Comparison of ENCODE assay signal across 8 cellular contexts in genomic region chr19:45798995-45799517, GRCh38. TPM values are rescaled to one million over a fixed set of nuclear protein-coding genes. Genes with fewer than 3 reads are reported as not detected.
DNase-seq lines count a peak whose midpoint lies in the region; ATAC-seq and TF ChIP-seq lines count a peak whose summit lies in the region.

No MANE protein-coding gene starts in this region.

- H3K27me3 Mint-ChIP-seq in CD8-positive, alpha-beta memory T cell = peaks cover 12 to 20% of the 10 kb centered on the region in 2 donors
- H3K27me3 Mint-ChIP-seq in activated T-cell treated with anti-CD3 and anti-CD28 coated beads, Interleukin-2, amount 50 U/mL, for 24 hours = peaks cover 59% of the 10 kb centered on the region

- peaks cover 11% of the 10 kb centered on the region for H3K27me3 ChIP-seq in CD8-positive, alpha-beta memory T cell (ENCODE audit: insufficient read depth, low read length, poor library complexity, severe bottlenecking)
- peaks cover 9% of the 10 kb centered on the region for H3K27me3 ChIP-seq in transverse colon

- DNase-seq in CD8-positive, alpha-beta memory T cell = peak; percentile 48 to 73 (median 57)
- DNase-seq in NOMO-1 treated with DMSO at 0.1 percent for 48 hours (lab: John Stamatoyannopoulos, UW; ENCODE audit: unreplicated experiment) (peak; percentile 25), fibroblast of peridontal ligament (ENCODE audit: extremely low read depth) (peak; percentile 93), nucleus accumbens (lab: John Stamatoyannopoulos, UW) (peak in 39 of 56 donors; percentile 7 to 61 (median 32)), transverse colon (peak; percentile 62)
- DNase-seq in activated T-cell treated with anti-CD3 and anti-CD28 coated beads, Interleukin-2, amount 50 U/mL, for 24 hours = peak; percentile 76

- 0 to 7% methylated on average over 2 to 10 of the region's 10 CpGs for WGBS in transverse colon (ENCODE audit: low coverage in 1 of 2), 2 donors

- peak; percentile 82 to 92 (median 87) for TF ChIP-seq CTCF in transverse colon (IDR thresholded peaks at IDR 0.05)

- no peak overlapping the region for H3K4me3 ChIP-seq in CD8-positive, alpha-beta memory T cell (ENCODE audit: low read length)
- H3K4me3 ChIP-seq in transverse colon = no peak overlapping the region

- H3K9me3 ChIP-seq in CD8-positive, alpha-beta memory T cell (ENCODE audit: low read length) = no peaks in the 10 kb centered on the region
- no peaks in the 10 kb centered on the region for H3K9me3 ChIP-seq in transverse colon

- H3K36me3 Mint-ChIP-seq in CD8-positive, alpha-beta memory T cell = no peaks in the 10 kb centered on the region
- no peaks in the 10 kb centered on the region for H3K36me3 Mint-ChIP-seq in activated T-cell treated with anti-CD3 and anti-CD28 coated beads, Interleukin-2, amount 50 U/mL, for 24 hours (ENCODE audit: low read depth)

- POLR2A ChIA-PET in CD8-positive, alpha-beta memory T cell (lab: Charles Lee) = interaction anchor here (0.6 to 2.8 kb wide), 4 partner anchors 29 to 700 kb away, joined by 4 to 36 read pairs (median 6); partner anchors contain the start of genes IRF2BP1 and SIX5

- no peak overlapping the region for H3K27ac ChIP-seq in CD8-positive, alpha-beta memory T cell (ENCODE audit: low read depth, low read length)
- H3K27ac ChIP-seq in transverse colon = no peak overlapping the region

- H3K4me3 Mint-ChIP-seq in CD8-positive, alpha-beta memory T cell = peak overlapping the region in 1 of 7 donors; percentile 17
- no peak overlapping the region for H3K4me3 Mint-ChIP-seq in activated T-cell treated with anti-CD3 and anti-CD28 coated beads, Interleukin-2, amount 50 U/mL, for 24 hours

- peaks cover 7 to 11% (median 9%) of the 10 kb centered on the region in 3 donors for H3K4me1 Mint-ChIP-seq in CD8-positive, alpha-beta memory T cell
- H3K4me1 Mint-ChIP-seq in activated T-cell treated with anti-CD3 and anti-CD28 coated beads, Interleukin-2, amount 50 U/mL, for 24 hours (ENCODE audit: low read depth) = peaks cover 7% of the 10 kb centered on the region

- CTCF ChIA-PET in CD8-positive, alpha-beta memory T cell (lab: Charles Lee) = interaction anchor here (0.6 to 15.3 kb wide), 16 partner anchors 10 to 91 kb away, joined by 3 to 182 read pairs (median 4); partner anchors contain the start of genes FBXO46 and SIX5

- H3K9me3 Mint-ChIP-seq in CD8-positive, alpha-beta memory T cell = no peaks in the 10 kb centered on the region
- H3K9me3 Mint-ChIP-seq in activated T-cell treated with anti-CD3 and anti-CD28 coated beads, Interleukin-2, amount 50 U/mL, for 24 hours = no peaks in the 10 kb centered on the region

- in situ Hi-C loops in transverse colon (cut with MboI; ENCODE audit: low pct_ligation_motif_present in 1 of 4, low pct_unique_long_range_greater_than_20kb in 1 of 4, low sequenced_read_pairs in 3 of 4) = no loop called here

- ATAC-seq in HG02642 (IDR thresholded peaks at IDR 0.05; ENCODE audit: poor library complexity, unreplicated experiment) (peak; percentile 58), GM18511 (IDR thresholded peaks at IDR 0.05; ENCODE audit: unreplicated experiment) (no peak)

- no peaks in the 10 kb centered on the region for H3K36me3 ChIP-seq in CD8-positive, alpha-beta memory T cell (ENCODE audit: insufficient read depth, low read length)
- H3K36me3 ChIP-seq in transverse colon = no peaks in the 10 kb centered on the region

- no peak for TF ChIP-seq POLR2A in transverse colon (IDR thresholded peaks at IDR 0.05)

- peak overlapping the region in 2 of 8 donors; percentile 24 to 25 for H3K27ac Mint-ChIP-seq in CD8-positive, alpha-beta memory T cell
- H3K27ac Mint-ChIP-seq in activated T-cell treated with anti-CD3 and anti-CD28 coated beads, Interleukin-2, amount 50 U/mL, for 24 hours = no peak overlapping the region

- H3K4me1 ChIP-seq in CD8-positive, alpha-beta memory T cell (ENCODE audit: insufficient read depth, low read length) = peaks cover 7% of the 10 kb centered on the region
- peaks cover 0 to 8% (median 5%) of the 10 kb centered on the region in 4 donors for H3K4me1 ChIP-seq in transverse colon

- intact Hi-C loops in transverse colon (cut with DNase I; ENCODE audit: low total_unique reads) = no loop called here

- TF ChIP-seq EP300 in transverse colon (IDR thresholded peaks at IDR 0.05; ENCODE audit: low read depth) = no peak

RNA-seq across cellular contexts. Expression of gene DMWD, which starts 6.4 kb away (rescaled TPM):
- 10 to 100 TPM; 57.6 to 62.9 TPM for total RNA-seq in CD8-positive, alpha-beta memory T cell
- polyA plus RNA-seq in CD8-positive, alpha-beta memory T cell = 25.6 TPM
- 10 to 100 TPM; 26.8 to 72.9 (median 54.8) TPM for total RNA-seq in transverse colon

RNA-seq across cellular contexts. Expression of gene RSPH6A, which starts 16.1 kb away (rescaled TPM):
- under 1 TPM; 0.16 to 0.22 TPM for total RNA-seq in CD8-positive, alpha-beta memory T cell
- polyA plus RNA-seq in CD8-positive, alpha-beta memory T cell = not detected
- total RNA-seq in transverse colon = 1 to 10 TPM in 1 of 4 donors, not detected in 3; 1.1 TPM

RNA-seq across cellular contexts. Expression of gene DMPK, which starts 16.8 kb away (rescaled TPM):
- total RNA-seq in CD8-positive, alpha-beta memory T cell = 10 to 100 TPM; 27.1 to 28.2 TPM
- 1.6 TPM for polyA plus RNA-seq in CD8-positive, alpha-beta memory T cell
- 100 to 1,000 TPM in 2 of 4 donors, 10 to 100 TPM in 2; 19.1 to 237 (median 69.2) TPM for total RNA-seq in transverse colon

RNA-seq across cellular contexts. Expression of gene SIX5, which starts 30.0 kb away (rescaled TPM):
- 1 to 10 TPM; 2.5 to 2.6 TPM for total RNA-seq in CD8-positive, alpha-beta memory T cell
- polyA plus RNA-seq in CD8-positive, alpha-beta memory T cell = 0.23 TPM
- total RNA-seq in transverse colon = 10 to 100 TPM in 2 of 4 donors, 1 to 10 TPM in 2; 6.7 to 40.4 (median 9.7) TPM

Comparison
In these comparisons a context has a peak if more than half of its experiments do, and no peak if none do; other contexts are left out.
1. DNase-seq: peak in every context shown above with its lines; median percentile 93 in fibroblast of peridontal ligament; 76 in activated T-cell treated with anti-CD3 and anti-CD28 coated beads, Interleukin-2, amount 50 U/mL, for 24 hours; 62 in transverse colon; 57 in CD8-positive, alpha-beta memory T cell; 32 in nucleus accumbens; 25 in NOMO-1 treated with DMSO at 0.1 percent for 48 hours.